ENCODE assay signal across 8 cellular contexts in the genomic region with DNA sequence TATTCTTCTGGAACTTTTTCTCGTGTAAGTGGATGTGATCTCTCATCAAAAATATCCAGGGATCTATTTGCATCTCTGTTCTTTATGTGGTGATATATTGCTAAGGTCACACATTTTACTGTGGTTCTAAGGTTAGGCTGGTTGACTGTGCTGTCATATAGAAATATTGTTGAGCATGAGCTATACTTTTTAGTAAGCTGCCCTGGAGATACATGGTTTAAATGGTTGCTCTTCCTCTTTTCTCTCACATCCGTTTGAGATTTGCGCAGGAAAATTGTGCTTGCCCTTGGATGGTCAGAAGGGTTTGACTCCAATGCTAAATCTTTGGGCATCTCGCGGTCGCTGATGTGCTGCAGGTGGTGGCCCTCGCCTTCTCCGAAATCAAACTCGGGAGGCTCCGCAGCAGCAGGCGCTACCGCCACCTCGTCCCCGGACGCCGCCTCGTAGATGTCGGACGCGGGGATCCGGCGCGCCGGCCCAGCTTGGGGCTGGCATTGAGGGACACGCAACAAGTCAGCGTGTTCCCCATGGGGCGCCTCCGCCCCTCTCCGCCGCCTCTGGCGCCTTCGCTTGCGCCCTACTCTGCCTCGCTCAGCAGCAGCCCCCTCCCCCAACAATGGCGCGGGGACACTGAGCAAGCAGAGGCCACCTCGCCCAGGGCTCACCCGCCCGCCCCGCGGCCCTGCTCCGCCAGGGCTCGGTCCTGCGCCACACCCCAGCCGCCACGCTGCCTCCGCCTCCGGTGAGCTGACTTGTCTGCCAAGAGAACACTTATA.
A peak's percentile ranks its signal among the peaks of the same experiment; 100 is the strongest.
DNase-seq lines count a peak whose midpoint lies in the region; ATAC-seq lines count a peak whose summit lies in the region.

No MANE protein-coding gene starts in this region.

- DNase-seq in CD1c-positive myeloid dendritic cell (ENCODE audit: extremely low spot score) (peak; percentile 10), NAMALWA (ENCODE audit: low spot score) (no peak), NCI-H510A (lab: John Stamatoyannopoulos, UW) (no peak), HCEC 1CT (no peak)
- DNase-seq in activated CD4-positive, alpha-beta T cell treated with anti-CD3 and anti-CD28 coated beads for 36 hours: peak; percentile 58
- DNase-seq in effector CD8-positive, alpha-beta T cell (lab: John Stamatoyannopoulos, UW): peak; percentile 0
- DNase-seq in stimulated activated CD4-positive, alpha-beta T cell treated with anti-CD3 and anti-CD28 coated beads, Interleukin-15, amount 100 ng/mL, for 48 hours (ENCODE audit: low read depth in 2 of 2): peak; percentile 1 to 11

- CTCF ChIA-PET in activated CD4-positive, alpha-beta T cell treated with anti-CD3 and anti-CD28 coated beads for 36 hours (lab: Charles Lee): interaction anchor here (0.6 kb wide), 1 partner anchor 1442 kb away, joined by 3 read pairs; no protein-coding TSS in a partner anchor

- no peaks in the 10 kb centered on the region for H3K36me3 Mint-ChIP-seq in activated CD4-positive, alpha-beta T cell treated with anti-CD3 and anti-CD28 coated beads for 36 hours (ENCODE audit: low read depth)

- POLR2A ChIA-PET in activated CD4-positive, alpha-beta T cell treated with anti-CD3 and anti-CD28 coated beads for 36 hours (lab: Charles Lee): interaction anchor here (0.7 kb wide), 1 partner anchor 95 kb away, joined by 3 read pairs; no protein-coding TSS in a partner anchor

- peak overlapping the region; percentile 52 for H3K4me3 Mint-ChIP-seq in activated CD4-positive, alpha-beta T cell treated with anti-CD3 and anti-CD28 coated beads for 36 hours

- no peaks in the 10 kb centered on the region for H3K27me3 Mint-ChIP-seq in activated CD4-positive, alpha-beta T cell treated with anti-CD3 and anti-CD28 coated beads for 36 hours

- ATAC-seq in HG02884 (IDR thresholded peaks at IDR 0.05; ENCODE audit: unreplicated experiment): peak; percentile 64
- peak; percentile 82 for ATAC-seq in activated CD4-positive, alpha-beta T cell treated with anti-CD3 and anti-CD28 coated beads for 36 hours

- H3K9me3 Mint-ChIP-seq in activated CD4-positive, alpha-beta T cell treated with anti-CD3 and anti-CD28 coated beads for 36 hours (ENCODE audit: low read depth): no peaks in the 10 kb centered on the region

- intact Hi-C loops in activated CD4-positive, alpha-beta T cell treated with anti-CD3 and anti-CD28 coated beads for 36 hours (cut with DNase I, micrococcal nuclease): loop anchor here in 1 of 2 experiments (10.0 kb wide), 1 partner anchor 227 kb away; no protein-coding TSS in a partner anchor

- H3K4me1 Mint-ChIP-seq in activated CD4-positive, alpha-beta T cell treated with anti-CD3 and anti-CD28 coated beads for 36 hours: peaks cover 9% of the 10 kb centered on the region

- H3K27ac Mint-ChIP-seq in activated CD4-positive, alpha-beta T cell treated with anti-CD3 and anti-CD28 coated beads for 36 hours: peak overlapping the region; percentile 78

Comparison
In these comparisons a context has a peak if more than half of its experiments do, and no peak if none do; other contexts are left out.
1. DNase-seq: peak in CD1c-positive myeloid dendritic cell (single experiment), activated CD4-positive, alpha-beta T cell treated with anti-CD3 and anti-CD28 coated beads for 36 hours (single experiment), effector CD8-positive, alpha-beta T cell (single experiment) and stimulated activated CD4-positive, alpha-beta T cell treated with anti-CD3 and anti-CD28 coated beads, Interleukin-15, amount 100 ng/mL, for 48 hours (2 of 2); none in NAMALWA (single experiment), NCI-H510A (single experiment) and HCEC 1CT (single experiment).